In genomic region chr1:24864409-24864808, GRCh38 we compare ENCODE assay signal across 1 cellular context.
TF ChIP-seq lines count a peak whose summit lies in the region.

No MANE protein-coding gene starts in this region.

TF ChIP-seq in HepG2, 621 proteins besides CTCF, POLR2A, EP300 and RAD21 (continued from another document):
- TF ChIP-seq ELF1 (CRISPR knock-in tag; IDR thresholded peaks at IDR 0.05) (peak; percentile 21; the same call in 1 of the 2 replicates), THAP11 (CRISPR knock-in tag; IDR thresholded peaks at IDR 0.05) (0 out of 2 replicates have a peak, but pooled peaks have one; percentile 24), ZNF83 (CRISPR knock-in tag; IDR thresholded peaks at IDR 0.05; ENCODE audit: borderline replicate concordance) (no peak), ZNF558 (CRISPR knock-in tag; IDR thresholded peaks at IDR 0.05; ENCODE audit: borderline replicate concordance) (0 out of 2 replicates have a peak, but pooled peaks have one; percentile 49), RARA (CRISPR knock-in tag; IDR thresholded peaks at IDR 0.05) (peak; percentile 26; the same call in 1 of the 2 replicates), HMGXB4 (CRISPR knock-in tag; IDR thresholded peaks at IDR 0.05; ENCODE audit: borderline replicate concordance in 1 of 2, low read depth in 1 of 2) (0 out of 4 replicates have a peak, but pooled peaks of 1 of the 2 experiments have one; percentile 25), GTF2F1 (IDR thresholded peaks at IDR 0.05; ENCODE audit: low read length) (no peak), ZNF792 (CRISPR knock-in tag; IDR thresholded peaks at IDR 0.05) (peak; percentile 39; the same call in 1 of the 2 replicates), ZFP37 (CRISPR knock-in tag; IDR thresholded peaks at IDR 0.05; ENCODE audit: borderline replicate concordance) (0 out of 2 replicates have a peak, but pooled peaks have one; percentile 53), SALL1 (CRISPR knock-in tag; IDR thresholded peaks at IDR 0.05) (peak; percentile 74), IRF2 (CRISPR knock-in tag; IDR thresholded peaks at IDR 0.05) (peak; percentile 55; the same call in 1 of the 2 replicates), SIX4 (CRISPR knock-in tag; IDR thresholded peaks at IDR 0.05) (peak; percentile 92), ZNF205 (CRISPR knock-in tag; IDR thresholded peaks at IDR 0.05) (peak; percentile 53; the same call in 1 of the 2 replicates), SKI (IDR thresholded peaks at IDR 0.05; ENCODE audit: partially characterized antibody) (no peak), GATAD2A (CRISPR knock-in tag; IDR thresholded peaks at IDR 0.05) (peak; percentile 75), RXRB (CRISPR knock-in tag; IDR thresholded peaks at IDR 0.05; ENCODE audit: borderline replicate concordance) (peak; percentile 55; the same call in 1 of the 2 replicates), GABPA (IDR thresholded peaks at IDR 0.05; ENCODE audit: low read depth, low read length) (no peak), GABPA (CRISPR knock-in tag; IDR thresholded peaks at IDR 0.05; ENCODE audit: low read depth) (peak; percentile 42; the same call in 1 of the 2 replicates), PAF1 (CRISPR knock-in tag; IDR thresholded peaks at IDR 0.05) (no peak), SAP130 (CRISPR knock-in tag; IDR thresholded peaks at IDR 0.05; ENCODE audit: low read depth) (peak; percentile 46), CEBPB (IDR thresholded peaks at IDR 0.05; ENCODE audit: borderline replicate concordance, low read depth, low read length) (no peak), HMG20A (CRISPR knock-in tag; IDR thresholded peaks at IDR 0.05; ENCODE audit: borderline replicate concordance) (0 out of 2 replicates have a peak, but pooled peaks have one; percentile 26), ZNF331 (CRISPR knock-in tag; IDR thresholded peaks at IDR 0.05) (peak; percentile 18; the same call in 1 of the 2 replicates), FOXP1 (IDR thresholded peaks at IDR 0.05) (no peak), FOXP1 (CRISPR knock-in tag; IDR thresholded peaks at IDR 0.05) (peak; percentile 56; the same call in 1 of the 2 replicates), ZFYVE20 (CRISPR knock-in tag; IDR thresholded peaks at IDR 0.05; ENCODE audit: borderline replicate concordance, low read depth) (no peak), ZNF17 (CRISPR knock-in tag; IDR thresholded peaks at IDR 0.05) (no peak), TCF7 (IDR thresholded peaks at IDR 0.05; ENCODE audit: low read depth) (peak; percentile 37; the same call in 1 of the 2 replicates), ETV5 (CRISPR knock-in tag; IDR thresholded peaks at IDR 0.05; ENCODE audit: borderline replicate concordance) (peak; percentile 80; the same call in 1 of the 2 replicates), HNF4G (IDR thresholded peaks at IDR 0.05; ENCODE audit: borderline replicate concordance, low read depth, low read length) (peak; percentile 91), HNF4G (CRISPR knock-in tag; IDR thresholded peaks at IDR 0.05; ENCODE audit: borderline replicate concordance, low read depth) (peak; percentile 60; the same call in 1 of the 2 replicates), KAT8 (CRISPR knock-in tag; IDR thresholded peaks at IDR 0.05) (peak; percentile 38; the same call in 1 of the 2 replicates), ZNF761 (CRISPR knock-in tag; conservative IDR thresholded peaks at IDR 0.05) (no peak), TGIF2 (CRISPR knock-in tag; IDR thresholded peaks at IDR 0.05) (no peak), TFAP4 (IDR thresholded peaks at IDR 0.05; ENCODE audit: borderline replicate concordance, low read depth) (0 out of 2 replicates have a peak, but pooled peaks have one; percentile 9), ERF (CRISPR knock-in tag; IDR thresholded peaks at IDR 0.05) (peak; percentile 73), MEIS2 (CRISPR knock-in tag; IDR thresholded peaks at IDR 0.05) (peak; percentile 90), FOXP4 (CRISPR knock-in tag; IDR thresholded peaks at IDR 0.05) (peak; percentile 68; the same call in 1 of the 2 replicates)
